In genomic region chr4:46274717-46275116, GRCh38 we compare ENCODE assay signal across 12 cellular contexts.
DNase-seq lines count a peak whose midpoint lies in the region; FAIRE-seq and TF ChIP-seq lines count a peak whose summit lies in the region.
"Had no signal": no experiment of that assay in that cellular context is flagged by ENCODE, and none has a peak within 500 bp of the region (broad histone marks: within the 10 kb centered on the region; RNA-seq: fewer than 3 reads in every experiment).

No MANE protein-coding gene starts in this region.

- no peaks in the 10 kb centered on the region for H3K79me2 ChIP-seq in neural cell (replicated peaks; ENCODE audit: insufficient read depth, low read length)

- H2AFZ ChIP-seq in neural cell (ENCODE audit: low read depth, low read length) = no peak overlapping the region

- no peaks in the 10 kb centered on the region for H3K36me3 ChIP-seq in brain microvascular endothelial cell (replicated peaks)
- H3K36me3 ChIP-seq in neural cell (ENCODE audit: insufficient read depth, low read length) = no peaks in the 10 kb centered on the region
- H3K36me3 ChIP-seq in esophagus muscularis mucosa = no peaks in the 10 kb centered on the region

- no peaks in the 10 kb centered on the region for H3K9me2 ChIP-seq in neural cell (ENCODE audit: insufficient read depth, low read length)

- H3K9me3 ChIP-seq in neural cell (ENCODE audit: low read length) = no peaks in the 10 kb centered on the region
- no peaks in the 10 kb centered on the region for H3K9me3 ChIP-seq in esophagus muscularis mucosa

- peak; percentile 57 for TF ChIP-seq RAD21 in neural cell (conservative IDR thresholded peaks at IDR 0.05)

- H3K9ac ChIP-seq in neural cell (ENCODE audit: low read length) = no peak overlapping the region

- intact Hi-C loops in esophagus muscularis mucosa (cut with DNase I) = loop anchor here (5.0 to 10.0 kb wide), 3 partner anchors 820 to 1517 kb away; no protein-coding TSS in a partner anchor

- H3K4me1 ChIP-seq in esophagus muscularis mucosa = no peaks in the 10 kb centered on the region

- TF ChIP-seq EP300 in neural cell (conservative IDR thresholded peaks at IDR 0.05; ENCODE audit: poor library complexity, severe bottlenecking) = no peak
- TF ChIP-seq EP300 in esophagus muscularis mucosa (IDR thresholded peaks at IDR 0.05) = no peak

- H3K27ac ChIP-seq in brain microvascular endothelial cell (no peak overlapping the region), neural cell (ENCODE audit: low read length) (no peak overlapping the region), esophagus muscularis mucosa (replicated peaks in 1 of 4) (no peak overlapping the region)
- H3K27ac ChIP-seq: SK-N-MC had no signal

- H3F3A ChIP-seq in neural cell (ENCODE audit: insufficient read depth, low read length, poor library complexity, severe bottlenecking) = no peaks in the 10 kb centered on the region

- H3K4me3 ChIP-seq in LNCaP clone FGC (ENCODE audit: low read depth, low read length) = no peak overlapping the region
- no peak overlapping the region for H3K4me3 ChIP-seq in brain microvascular endothelial cell (ENCODE audit: low read depth, low read length)
- no peak overlapping the region for H3K4me3 ChIP-seq in neural cell (ENCODE audit: low read length)
- H3K4me3 ChIP-seq in esophagus muscularis mucosa = no peak overlapping the region
- H3K4me3 ChIP-seq: SK-N-MC had no signal

- TF ChIP-seq CTCF in LNCaP clone FGC (IDR thresholded peaks at IDR 0.05; ENCODE audit: control insufficient read depth, extremely low read depth, insufficient read depth) (peak; percentile 44), brain microvascular endothelial cell (IDR thresholded peaks at IDR 0.05; ENCODE audit: low read depth, low read length, missing control alignments) (peak; percentile 9), neural cell (IDR thresholded peaks at IDR 0.05; ENCODE audit: poor library complexity, severe bottlenecking) (peak; percentile 54), esophagus muscularis mucosa (IDR thresholded peaks at IDR 0.05) (peak in 1 of 3 experiments; percentile 14)

- 58% methylated on average over 3 of the region's 3 CpGs for WGBS in esophagus muscularis mucosa

- no peak overlapping the region for H3K4me2 ChIP-seq in neural cell (ENCODE audit: low read length)

- in situ Hi-C loops in brain microvascular endothelial cell (cut with HindIII; ENCODE audit: low pct_ligation_motif_present, low sequenced_read_pairs) = no loop called here

- H3K27me3 ChIP-seq in brain microvascular endothelial cell (replicated peaks) (no peaks in the 10 kb centered on the region), neural cell (ENCODE audit: insufficient read depth, low read depth, low read length) (no peaks in the 10 kb centered on the region), esophagus muscularis mucosa (no peaks in the 10 kb centered on the region)

- H4K20me1 ChIP-seq in neural cell (ENCODE audit: insufficient read depth) = no peaks in the 10 kb centered on the region

- TF ChIP-seq POLR2A in esophagus muscularis mucosa (IDR thresholded peaks at IDR 0.05; ENCODE audit: low read depth) = no peak

- DNase-seq in DMS 273 (lab: John Stamatoyannopoulos, UW; ENCODE audit: unreplicated experiment) (peak; percentile 0), DMS 273 treated with DMSO at 0.1 percent for 48 hours (lab: John Stamatoyannopoulos, UW) (no peak), LNCaP clone FGC (ENCODE audit: low read depth) (no peak), brain microvascular endothelial cell (no peak), esophagus muscularis mucosa (ENCODE audit: extremely low spot score) (no peak), GM19239 (ENCODE audit: insufficient read length, low spot score) (no peak), GM03348 (ENCODE audit: low spot score) (no peak)
- DNase-seq: 8988T; activated CD4-positive, alpha-beta T cell treated with anti-CD3 and anti-CD28 coated beads, Interleukin-2, amount 50 U/mL, for 4 hours had no signal

- no peak for FAIRE-seq in GM19239 (lab: Jason Lieb, UNC)
- FAIRE-seq: HTR-8/SVneo had no signal

TF ChIP-seq in neural cell, 6 proteins besides CTCF, POLR2A, EP300 and RAD21:
- TF ChIP-seq SMC3 (conservative IDR thresholded peaks at IDR 0.05; ENCODE audit: poor library complexity) (peak; percentile 56), POLR2AphosphoS5 (IDR thresholded peaks at IDR 0.05) (no peak), REST (IDR thresholded peaks at IDR 0.05; ENCODE audit: borderline replicate concordance) (no peak)
